12 cellular contexts compared by ENCODE assay signal in genomic region chr5:116004248-116004647, GRCh38. TPM values are rescaled to one million over a fixed set of nuclear protein-coding genes. Genes with fewer than 3 reads are reported as not detected.
"Had no signal": no experiment of that assay in that cellular context is flagged by ENCODE, and none has a peak within 500 bp of the region (broad histone marks: within the 10 kb centered on the region; RNA-seq: fewer than 3 reads in every experiment).

No MANE protein-coding gene starts in this region.

- DNase-seq: GM23248, GOT3, H9, HCEC 1CT, HFFc6, IMR-90, Karpas-422, KBM-7 had no signal

- H3K9me3 Mint-ChIP-seq: H9, HFFc6 had no signal

- H3K4me3 Mint-ChIP-seq: H9, HFFc6 had no signal

- H3K4me2 ChIP-seq: KMS-11 had no signal

- H2AFZ ChIP-seq: GM23248 had no signal

- H3K27ac ChIP-seq: GM23248, KMS-11 had no signal

- H3K27ac Mint-ChIP-seq: H9, HFFc6 had no signal

- H3K4me3 ChIP-seq: GM23248 had no signal

- FAIRE-seq: H54, HTR-8/SVneo had no signal

- H3K9ac ChIP-seq: GM23248, KMS-11 had no signal

RNA-seq across cellular contexts. Expression of gene ARL14EPL, which starts 28.0 kb away (rescaled TPM):
- total RNA-seq: GM23248, H9, HFFc6, HT-29, IMR-90 had no signal
- polyA plus RNA-seq: GM23248, IMR-90 had no signal

RNA-seq across cellular contexts. Expression of gene LVRN, which starts 42.0 kb away (rescaled TPM):
- total RNA-seq: HT-29 had no signal
